ENCODE assay signal across 10 cellular contexts in the genomic region with DNA sequence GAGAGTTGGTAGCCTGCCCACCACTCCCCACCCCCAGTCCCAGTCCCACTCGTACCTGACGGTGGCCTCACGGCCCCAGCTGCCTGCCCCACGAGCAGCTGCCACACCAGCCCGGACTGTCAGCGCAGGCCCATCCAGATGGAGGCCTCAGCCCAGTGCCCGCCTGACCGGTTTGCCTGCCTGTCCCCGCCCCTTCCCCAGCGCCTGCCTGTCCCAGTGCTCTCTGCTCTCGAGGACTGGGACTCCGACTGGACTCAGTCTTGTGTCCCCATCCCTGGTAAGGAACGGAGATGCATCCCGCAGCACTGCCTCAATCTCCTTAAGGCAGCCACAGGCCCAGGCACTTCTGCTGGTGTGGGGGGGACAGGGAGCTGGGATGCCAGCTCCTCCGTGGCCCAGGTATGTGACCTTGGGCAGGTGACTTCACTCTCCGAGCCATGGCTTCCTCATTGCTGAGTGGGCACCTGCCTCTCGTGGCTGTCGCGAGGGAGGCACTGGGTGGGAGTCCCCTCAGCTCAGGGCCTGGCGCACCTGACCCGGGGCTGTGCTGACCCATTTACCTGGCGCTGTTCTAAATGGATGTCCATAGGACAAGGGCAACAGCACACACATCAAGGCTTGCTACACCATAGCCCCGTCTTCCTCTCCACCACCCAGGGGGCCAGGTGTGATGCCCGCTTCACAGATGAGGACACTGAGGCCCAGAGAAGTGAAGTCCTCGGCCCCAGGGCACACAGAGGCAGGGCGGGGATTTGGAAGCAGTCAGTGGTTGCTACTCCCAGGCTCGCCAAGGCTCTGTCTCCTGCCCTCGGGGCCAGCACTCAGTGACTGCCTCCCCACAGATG. TPM values are rescaled to one million over a fixed set of nuclear protein-coding genes. Genes with fewer than 3 reads are reported as not detected.
DNase-seq lines count a peak whose midpoint lies in the region; ATAC-seq and TF ChIP-seq lines count a peak whose summit lies in the region.
"Had no signal": no experiment of that assay in that cellular context is flagged by ENCODE, and none has a peak within 500 bp of the region (broad histone marks: within the 10 kb centered on the region; RNA-seq: fewer than 3 reads in every experiment).

A gene with protein sequence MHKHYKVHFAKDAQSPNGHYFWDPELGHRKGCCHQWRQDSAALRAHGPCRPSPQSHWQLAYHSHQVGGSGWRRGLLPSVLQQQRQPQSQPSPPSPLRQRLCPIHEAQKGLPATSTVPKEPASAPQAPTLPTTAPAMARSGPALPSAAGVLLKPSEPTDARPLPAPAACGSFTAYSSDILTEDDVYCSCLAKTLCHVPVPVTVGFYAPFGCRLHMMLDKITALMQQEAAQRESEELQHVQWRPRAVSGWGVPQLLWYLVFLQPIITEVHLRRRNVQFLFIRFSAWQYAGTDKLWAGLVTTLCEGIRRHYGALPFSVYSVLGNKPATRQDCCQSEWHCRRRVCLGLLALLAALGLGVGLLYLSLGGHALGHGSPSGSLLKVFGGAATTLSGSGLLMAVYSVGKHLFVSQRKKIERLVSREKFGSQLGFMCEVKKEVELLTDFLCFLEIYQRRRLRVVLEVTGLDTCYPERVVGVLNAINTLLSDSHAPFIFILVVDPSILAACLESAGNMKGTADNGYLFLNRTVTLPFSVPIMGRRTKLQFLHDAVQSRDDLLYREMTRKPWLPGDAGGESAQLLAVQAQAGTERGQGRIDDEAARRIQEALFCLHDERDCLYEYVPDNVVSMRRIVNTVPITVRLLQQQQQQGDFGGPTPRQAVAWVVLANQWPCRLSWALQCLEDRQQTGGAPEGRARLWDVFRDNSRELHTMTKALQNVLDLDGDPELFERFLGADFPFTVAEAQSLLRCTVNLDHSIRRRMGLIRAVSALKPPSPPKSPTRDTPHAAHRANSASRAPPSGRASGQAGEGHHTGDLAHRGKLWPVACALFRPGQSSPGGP (minus strand): TSS at position 113 of the 845 bp plus-strand sequence. CDS start 832 bp downstream, outside the sequence.

- peaks cover 2% of the 10 kb centered on the region for H3K27me3 Mint-ChIP-seq in glutamatergic neuron (ENCODE audit: unreplicated experiment)

- H3K9me3 ChIP-seq in prostate gland: no peaks in the 10 kb centered on the region
- H3K9me3 ChIP-seq in spleen: no peaks in the 10 kb centered on the region

- 39% methylated on average over 27 of the region's 28 CpGs for WGBS in prostate gland
- WGBS in spleen, 5 donors: 61 to 80% (median 67%) methylated on average over 4 to 28 of the region's 28 CpGs

- peak within 1 kb of the TSS; percentile 66 for H3K4me3 Mint-ChIP-seq in glutamatergic neuron (ENCODE audit: unreplicated experiment)
- H3K4me3 Mint-ChIP-seq: activated CD8-positive, alpha-beta T cell treated with anti-CD3 and anti-CD28 coated beads, Interleukin-2, amount 10 ng/mL, durations not matched to agents 7 days and 5 days had no signal

- no peak for ATAC-seq in HG02885 (IDR thresholded peaks at IDR 0.05; ENCODE audit: poor library complexity, unreplicated experiment)
- ATAC-seq: activated CD8-positive, alpha-beta T cell treated with anti-CD3 and anti-CD28 coated beads, Interleukin-2, amount 10 ng/mL, durations not matched to agents 7 days and 5 days had no signal

- intact Hi-C loops in prostate gland (cut with DNase I): no loop called here
- intact Hi-C loops in spleen (cut with DNase I; ENCODE audit: low total_unique reads): no loop called here

- H3K9me3 Mint-ChIP-seq in glutamatergic neuron (ENCODE audit: unreplicated experiment): peaks cover 9% of the 10 kb centered on the region

- H3K4me1 Mint-ChIP-seq in glutamatergic neuron (ENCODE audit: low read depth, unreplicated experiment): peaks cover 17% of the 10 kb centered on the region

- H3K36me3 Mint-ChIP-seq in glutamatergic neuron (ENCODE audit: unreplicated experiment): no peaks in the 10 kb centered on the region

- H3K4me1 ChIP-seq in prostate gland (replicated peaks) (peaks cover 23% of the 10 kb centered on the region), spleen (peaks cover 11 to 27% (median 19%) of the 10 kb centered on the region in 6 donors)

- DNase-seq in ELF-1 (ENCODE audit: low read depth, low spot score) (peak; percentile 66), NCI-H510A treated with DMSO at 0.1 percent for 48 hours (lab: John Stamatoyannopoulos, UW) (peak; percentile 68), glutamatergic neuron (peak; percentile 70), prostate gland (ENCODE audit: low spot score) (peak; percentile 84), spleen (no peak), SKM-1 treated with dmso at 0.1 percent for 144 hours (lab: John Stamatoyannopoulos, UW; ENCODE audit: unreplicated experiment) (no peak)
- DNase-seq: activated CD8-positive, alpha-beta T cell treated with anti-CD3 and anti-CD28 coated beads, Interleukin-2, amount 10 ng/mL, durations not matched to agents 7 days and 5 days; activated naive CD4-positive, alpha-beta T cell treated with anti-CD3 and anti-CD28 coated beads, Interleukin-2, amount 50 U/mL, for 16 hours; NCI-H1105 treated with DMSO at 0.1 percent for 48 hours had no signal

- peak; percentile 7 for TF ChIP-seq POLR2A in prostate gland (IDR thresholded peaks at IDR 0.05)
- TF ChIP-seq POLR2A in spleen (IDR thresholded peaks at IDR 0.05): no peak

- H3K36me3 ChIP-seq in prostate gland (no peaks in the 10 kb centered on the region), spleen (no peaks in the 10 kb centered on the region)

- TF ChIP-seq CTCF in glutamatergic neuron (IDR thresholded peaks at IDR 0.05; ENCODE audit: partially characterized antibody, unreplicated experiment): no peak
- no peak for TF ChIP-seq CTCF in prostate gland (IDR thresholded peaks at IDR 0.05)
- TF ChIP-seq CTCF in spleen (IDR thresholded peaks at IDR 0.05 in 8 of 11, conservative IDR thresholded peaks at IDR 0.05 in 3 of 11): no peak

- peak within 1 kb of the TSS in 1 of 2 donors; percentile 47 for H3K27ac ChIP-seq in prostate gland
- no peak within 1 kb of the TSS for H3K27ac ChIP-seq in spleen

- peak within 1 kb of the TSS; percentile 83 for H3K27ac Mint-ChIP-seq in glutamatergic neuron (ENCODE audit: unreplicated experiment)
- H3K27ac Mint-ChIP-seq: activated CD8-positive, alpha-beta T cell treated with anti-CD3 and anti-CD28 coated beads, Interleukin-2, amount 10 ng/mL, durations not matched to agents 7 days and 5 days had no signal

- no peaks in the 10 kb centered on the region for H3K27me3 ChIP-seq in prostate gland (replicated peaks; ENCODE audit: insufficient read depth)
- H3K27me3 ChIP-seq in spleen (replicated peaks in 1 of 7): peaks cover 0 to 59% (median 17%) of the 10 kb centered on the region in 7 donors

- H3K4me3 ChIP-seq in prostate gland: no peak within 1 kb of the TSS
- H3K4me3 ChIP-seq in spleen: no peak within 1 kb of the TSS

RNA-seq across cellular contexts. Expression of the gene that starts here (rescaled TPM):
- total RNA-seq in glutamatergic neuron (ENCODE audit: unreplicated experiment): 1.2 TPM
- total RNA-seq in prostate gland: 1 to 10 TPM; 3.6 to 4.1 TPM
- under 1 TPM in 6 of 7 donors, not detected in 1; 0.20 to 0.77 (median 0.23) TPM for total RNA-seq in spleen
- polyA plus RNA-seq in spleen: under 1 TPM; 0.17 to 0.21 (median 0.19) TPM

Comparison
In these comparisons a context has a peak if more than half of its experiments do, and no peak if none do; other contexts are left out.
1. DNase-seq: peak in ELF-1 (single experiment), NCI-H510A treated with DMSO at 0.1 percent for 48 hours (single experiment), glutamatergic neuron (single experiment) and prostate gland (single experiment); none in spleen (single experiment) and SKM-1 treated with dmso at 0.1 percent for 144 hours (single experiment).